25 cellular contexts compared by ENCODE assay signal in the genomic region with DNA sequence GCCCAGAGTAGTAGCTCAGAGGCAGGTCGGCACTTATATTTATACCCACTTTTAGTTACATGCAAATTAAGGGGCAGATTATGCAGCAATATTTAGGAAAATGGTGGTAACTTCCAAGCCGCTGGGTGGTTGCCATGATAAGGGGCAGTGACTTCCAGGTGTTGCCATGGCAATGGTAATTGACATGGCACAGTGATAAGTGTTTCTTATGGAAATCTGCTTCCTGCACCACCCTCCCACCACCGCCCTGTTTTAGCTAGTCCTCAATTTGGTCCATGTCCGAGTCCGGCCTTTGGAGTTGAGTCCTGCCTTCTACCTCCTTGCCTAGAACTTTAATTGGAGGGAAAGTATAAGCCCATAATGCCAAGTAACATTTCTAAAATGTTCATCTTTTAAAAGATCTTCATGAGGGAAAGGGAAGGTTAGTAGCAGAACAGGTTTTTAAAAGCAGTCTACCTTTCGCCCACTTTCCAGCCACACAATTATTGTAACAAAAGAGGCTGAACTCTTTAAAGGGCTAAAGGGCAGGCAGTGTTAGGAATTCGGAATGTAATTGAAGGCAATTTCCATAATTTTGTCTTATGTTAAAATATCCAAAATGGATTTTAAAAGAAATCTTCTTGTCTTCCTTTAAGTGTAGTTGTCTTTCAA. TPM values are rescaled to one million over a fixed set of nuclear protein-coding genes. Genes with fewer than 3 reads are reported as not detected.
DNase-seq lines count a peak whose midpoint lies in the region; ATAC-seq and TF ChIP-seq lines count a peak whose summit lies in the region.
"Had no signal": no experiment of that assay in that cellular context is flagged by ENCODE, and none has a peak within 500 bp of the region (broad histone marks: within the 10 kb centered on the region; RNA-seq: fewer than 3 reads in every experiment).

No MANE protein-coding gene starts in this region.

- DNase-seq in NCI-H2227 (lab: John Stamatoyannopoulos, UW; ENCODE audit: unreplicated experiment) (peak; percentile 23), NCI-H2227 treated with DMSO at 0.1 percent for 48 hours (lab: John Stamatoyannopoulos, UW) (no peak), WTC11 (ENCODE audit: low spot score) (no peak), mesothelial cell of epicardium (ENCODE audit: low spot score in 2 of 2, unreplicated experiment in 2 of 2) (no peak), type B pancreatic cell (ENCODE audit: extremely low spot score, unreplicated experiment) (no peak)
- no peak for DNase-seq in activated naive CD4-positive, alpha-beta T cell treated with anti-CD3 and anti-CD28 coated beads, Interleukin-2, amount 10 ng/mL, durations not matched to agents 7 days and 5 days
- DNase-seq: Calu3, DMS79 treated with DMSO at 0.1 percent for 48 hours, GF-D8, H9, KBM-7, MV-4-11, NCI-H1105 treated with DMSO at 0.1 percent for 48 hours, NCI-H1694 treated with DMSO at 0.1 percent for 48 hours, NCI-H526 treated with DMSO at 0.1 percent for 48 hours, Peyer's patch, SIG-M5, SW 1271 had no signal

- H3K4me1 Mint-ChIP-seq in WTC11 (peaks cover 6% of the 10 kb centered on the region), mesothelial cell of epicardium (peaks cover 33% of the 10 kb centered on the region), type B pancreatic cell (ENCODE audit: unreplicated experiment) (peaks cover 7% of the 10 kb centered on the region)
- no peaks in the 10 kb centered on the region for H3K4me1 Mint-ChIP-seq in activated naive CD4-positive, alpha-beta T cell treated with anti-CD3 and anti-CD28 coated beads, Interleukin-2, amount 10 ng/mL, durations not matched to agents 7 days and 5 days
- H3K4me1 Mint-ChIP-seq in stimulated activated memory B cell treated with anti-CD40 and anti-IgM and Interleukin-4, amounts not matched to agents 10 μg/mL and 1 μg/mL and 100 μg/mL, for 72 hours = no peaks in the 10 kb centered on the region

- H3K27me3 Mint-ChIP-seq in WTC11 (ENCODE audit: low read depth) (no peaks in the 10 kb centered on the region), mesothelial cell of epicardium (ENCODE audit: low read depth) (no peaks in the 10 kb centered on the region), type B pancreatic cell (no peaks in the 10 kb centered on the region)
- H3K27me3 Mint-ChIP-seq in activated naive CD4-positive, alpha-beta T cell treated with anti-CD3 and anti-CD28 coated beads, Interleukin-2, amount 10 ng/mL, durations not matched to agents 7 days and 5 days = peaks cover 17% of the 10 kb centered on the region
- peaks cover 18% of the 10 kb centered on the region for H3K27me3 Mint-ChIP-seq in stimulated activated memory B cell treated with anti-CD40 and anti-IgM and Interleukin-4, amounts not matched to agents 10 μg/mL and 1 μg/mL and 100 μg/mL, for 72 hours

- H3K9me3 Mint-ChIP-seq in WTC11 (0 out of 2 replicates have a peak, but pooled peaks cover 3% of the 10 kb centered on the region), mesothelial cell of epicardium (no peaks in the 10 kb centered on the region), type B pancreatic cell (no peaks in the 10 kb centered on the region)
- no peaks in the 10 kb centered on the region for H3K9me3 Mint-ChIP-seq in activated naive CD4-positive, alpha-beta T cell treated with anti-CD3 and anti-CD28 coated beads, Interleukin-2, amount 10 ng/mL, durations not matched to agents 7 days and 5 days
- no peaks in the 10 kb centered on the region for H3K9me3 Mint-ChIP-seq in stimulated activated memory B cell treated with anti-CD40 and anti-IgM and Interleukin-4, amounts not matched to agents 10 μg/mL and 1 μg/mL and 100 μg/mL, for 72 hours
- H3K9me3 Mint-ChIP-seq: GM23338, H9 had no signal

- POLR2A ChIA-PET in WTC11 (lab: Charles Lee) = no interaction called here

- CTCF ChIA-PET in WTC11 (lab: Charles Lee) = interaction anchor here (0.8 kb wide), 1 partner anchor 34 kb away, joined by 3 read pairs; no protein-coding TSS in a partner anchor
- CTCF ChIA-PET in activated naive CD4-positive, alpha-beta T cell treated with anti-CD3 and anti-CD28 coated beads, Interleukin-2, amount 10 ng/mL, durations not matched to agents 7 days and 5 days (lab: Charles Lee) = no interaction called here

- ATAC-seq in WTC11 (no peak), GM18498 (IDR thresholded peaks at IDR 0.05; ENCODE audit: unreplicated experiment) (no peak)
- no peak for ATAC-seq in stimulated activated memory B cell treated with anti-CD40 and anti-IgM and Interleukin-4, amounts not matched to agents 10 μg/mL and 1 μg/mL and 100 μg/mL, for 72 hours
- ATAC-seq: GM23338 had no signal

- H3K36me3 Mint-ChIP-seq in WTC11 = peaks cover 32% of the 10 kb centered on the region
- peaks cover 26% of the 10 kb centered on the region for H3K36me3 Mint-ChIP-seq in mesothelial cell of epicardium
- H3K36me3 Mint-ChIP-seq in type B pancreatic cell = peaks cover 12% of the 10 kb centered on the region
- H3K36me3 Mint-ChIP-seq in activated naive CD4-positive, alpha-beta T cell treated with anti-CD3 and anti-CD28 coated beads, Interleukin-2, amount 10 ng/mL, durations not matched to agents 7 days and 5 days = no peaks in the 10 kb centered on the region
- H3K36me3 Mint-ChIP-seq in stimulated activated memory B cell treated with anti-CD40 and anti-IgM and Interleukin-4, amounts not matched to agents 10 μg/mL and 1 μg/mL and 100 μg/mL, for 72 hours = no peaks in the 10 kb centered on the region

- H3K27ac Mint-ChIP-seq in WTC11 = peak overlapping the region; percentile 15; the same call in 1 of the 2 replicates
- peak overlapping the region; percentile 68 for H3K27ac Mint-ChIP-seq in mesothelial cell of epicardium
- H3K27ac Mint-ChIP-seq in type B pancreatic cell = peak overlapping the region; percentile 79
- no peak overlapping the region for H3K27ac Mint-ChIP-seq in activated naive CD4-positive, alpha-beta T cell treated with anti-CD3 and anti-CD28 coated beads, Interleukin-2, amount 10 ng/mL, durations not matched to agents 7 days and 5 days
- H3K27ac Mint-ChIP-seq in stimulated activated memory B cell treated with anti-CD40 and anti-IgM and Interleukin-4, amounts not matched to agents 10 μg/mL and 1 μg/mL and 100 μg/mL, for 72 hours = no peak overlapping the region
- H3K27ac Mint-ChIP-seq: GM23338 had no signal

- no peak for TF ChIP-seq CTCF in WTC11 (IDR thresholded peaks at IDR 0.05)
- no peak for TF ChIP-seq CTCF in mesothelial cell of epicardium (IDR thresholded peaks at IDR 0.05; ENCODE audit: unreplicated experiment)
- no peak for TF ChIP-seq CTCF in type B pancreatic cell (conservative IDR thresholded peaks at IDR 0.05)

- H3K4me3 Mint-ChIP-seq in WTC11 (no peak overlapping the region), mesothelial cell of epicardium (no peak overlapping the region), type B pancreatic cell (peak overlapping the region; percentile 47)
- H3K4me3 Mint-ChIP-seq in activated naive CD4-positive, alpha-beta T cell treated with anti-CD3 and anti-CD28 coated beads, Interleukin-2, amount 10 ng/mL, durations not matched to agents 7 days and 5 days = no peak overlapping the region
- H3K4me3 Mint-ChIP-seq in stimulated activated memory B cell treated with anti-CD40 and anti-IgM and Interleukin-4, amounts not matched to agents 10 μg/mL and 1 μg/mL and 100 μg/mL, for 72 hours = no peak overlapping the region
- H3K4me3 Mint-ChIP-seq: GM23338, H9 had no signal

TF ChIP-seq in WTC11, 78 proteins besides CTCF, POLR2A, EP300 and RAD21 (continues in another document):
- TF ChIP-seq, protein P1, sequence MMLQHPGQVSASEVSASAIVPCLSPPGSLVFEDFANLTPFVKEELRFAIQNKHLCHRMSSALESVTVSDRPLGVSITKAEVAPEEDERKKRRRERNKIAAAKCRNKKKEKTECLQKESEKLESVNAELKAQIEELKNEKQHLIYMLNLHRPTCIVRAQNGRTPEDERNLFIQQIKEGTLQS (CRISPR knock-in tag; conservative IDR thresholded peaks at IDR 0.05) = no peak
- no peak for TF ChIP-seq JAZF1 (CRISPR knock-in tag; IDR thresholded peaks at IDR 0.05)
- TF ChIP-seq OVOL2 (CRISPR knock-in tag; IDR thresholded peaks at IDR 0.05; ENCODE audit: borderline replicate concordance) = no peak
- no peak for TF ChIP-seq HMGA2 (CRISPR knock-in tag; IDR thresholded peaks at IDR 0.05)
- TF ChIP-seq, protein P2, sequence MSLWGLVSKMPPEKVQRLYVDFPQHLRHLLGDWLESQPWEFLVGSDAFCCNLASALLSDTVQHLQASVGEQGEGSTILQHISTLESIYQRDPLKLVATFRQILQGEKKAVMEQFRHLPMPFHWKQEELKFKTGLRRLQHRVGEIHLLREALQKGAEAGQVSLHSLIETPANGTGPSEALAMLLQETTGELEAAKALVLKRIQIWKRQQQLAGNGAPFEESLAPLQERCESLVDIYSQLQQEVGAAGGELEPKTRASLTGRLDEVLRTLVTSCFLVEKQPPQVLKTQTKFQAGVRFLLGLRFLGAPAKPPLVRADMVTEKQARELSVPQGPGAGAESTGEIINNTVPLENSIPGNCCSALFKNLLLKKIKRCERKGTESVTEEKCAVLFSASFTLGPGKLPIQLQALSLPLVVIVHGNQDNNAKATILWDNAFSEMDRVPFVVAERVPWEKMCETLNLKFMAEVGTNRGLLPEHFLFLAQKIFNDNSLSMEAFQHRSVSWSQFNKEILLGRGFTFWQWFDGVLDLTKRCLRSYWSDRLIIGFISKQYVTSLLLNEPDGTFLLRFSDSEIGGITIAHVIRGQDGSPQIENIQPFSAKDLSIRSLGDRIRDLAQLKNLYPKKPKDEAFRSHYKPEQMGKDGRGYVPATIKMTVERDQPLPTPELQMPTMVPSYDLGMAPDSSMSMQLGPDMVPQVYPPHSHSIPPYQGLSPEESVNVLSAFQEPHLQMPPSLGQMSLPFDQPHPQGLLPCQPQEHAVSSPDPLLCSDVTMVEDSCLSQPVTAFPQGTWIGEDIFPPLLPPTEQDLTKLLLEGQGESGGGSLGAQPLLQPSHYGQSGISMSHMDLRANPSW (CRISPR knock-in tag; conservative IDR thresholded peaks at IDR 0.05; ENCODE audit: low read depth) = no peak
- no peak for TF ChIP-seq ZNF317 (CRISPR knock-in tag; IDR thresholded peaks at IDR 0.05; ENCODE audit: borderline replicate concordance, low read depth)
- no peak for TF ChIP-seq MXD4 (CRISPR knock-in tag; IDR thresholded peaks at IDR 0.05; ENCODE audit: borderline replicate concordance)

RNA-seq across cellular contexts. Expression of a gene that starts 21.7 kb away (rescaled TPM):
- total RNA-seq in WTC11 (2021) (2.7 to 3.8 TPM (median 3.7 TPM) in 3 replicates), mesothelial cell of epicardium (3.4 to 3.6 TPM (median 3.5 TPM) in 3 replicates), type B pancreatic cell (ENCODE audit: low replicate concordance) (0.74 and 1.9 TPM in 2 replicates)
- total RNA-seq: HT1080, LHCN-M2, MCF 10A, NCI-H460 had no signal

RNA-seq across cellular contexts. Expression of a gene that starts 52.6 kb away (rescaled TPM):
- total RNA-seq in WTC11 (2021) = 7.1 to 8.2 TPM (median 7.7 TPM) in 3 replicates
- total RNA-seq in mesothelial cell of epicardium = 14.8 to 16.2 TPM (median 14.9 TPM) in 3 replicates
- 5.4 and 9.5 TPM in 2 replicates for total RNA-seq in type B pancreatic cell (ENCODE audit: low replicate concordance)

Comparison
In these comparisons a context has a peak if more than half of its experiments do, and no peak if none do; other contexts are left out.
1. H3K27ac Mint-ChIP-seq: peak in WTC11 (single experiment), mesothelial cell of epicardium (single experiment) and type B pancreatic cell (single experiment); none in activated naive CD4-positive, alpha-beta T cell treated with anti-CD3 and anti-CD28 coated beads, Interleukin-2, amount 10 ng/mL, durations not matched to agents 7 days and 5 days (single experiment) and stimulated activated memory B cell treated with anti-CD40 and anti-IgM and Interleukin-4, amounts not matched to agents 10 μg/mL and 1 μg/mL and 100 μg/mL, for 72 hours (single experiment).